ENCODE assay signal across 8 cellular contexts in genomic region chr5:140926211-140926902, GRCh38. TPM values are rescaled to one million over a fixed set of nuclear protein-coding genes. Genes with fewer than 3 reads are reported as not detected.
DNase-seq lines count a peak whose midpoint lies in the region; ATAC-seq and TF ChIP-seq lines count a peak whose summit lies in the region.

Gene PCDHAC1 (plus strand): TSS chr5:140926299. CDS start chr5:140926893, 594 bp downstream.

- intact Hi-C loops in colonic mucosa (cut with DNase I) = no loop called here

- CTCF ChIA-PET in AG04449 (lab: Yijun Ruan, JAX) (no interaction called here), HEK293 (lab: Yijun Ruan, JAX) (interaction anchor here (0.6 to 3.4 kb wide), 29 partner anchors 8 to 1887 kb away, joined by 3 to 35 read pairs (median 4); partner anchors contain the start of genes PCDHA12 and PCDHA13)

- POLR2A ChIA-PET in AG04449 (lab: Yijun Ruan, JAX) (no interaction called here), HEK293 (lab: Yijun Ruan, JAX) (interaction anchor here (0.7 to 1.6 kb wide), 3 partner anchors 40 to 113 kb away, joined by 3 to 7 read pairs (median 3); partner anchors contain the start of gene PCDHAC2)

- no peak for DNase-seq in AG04449 (ENCODE audit: low read depth, low spot score)
- peak; percentile 42 for DNase-seq in colonic mucosa
- DNase-seq in kidney glomerular epithelial cell (lab: John Stamatoyannopoulos, UW) = peak; percentile 53
- DNase-seq in stimulated activated CD4-positive, alpha-beta T cell treated with anti-CD3 and anti-CD28 coated beads, Interleukin-12 subunit alpha, Interleukin-12 subunit beta, amount 100 ng/mL, for 48 hours (ENCODE audit: low read depth in 2 of 3, low spot score in 1 of 3) = peak in 2 of 3 donors; percentile 17 to 28
- no peak for DNase-seq in AML-193 (lab: John Stamatoyannopoulos, UW)

- H3K27me3 ChIP-seq in colonic mucosa = no peaks in the 10 kb centered on the region

- no peaks in the 10 kb centered on the region for H3K9me3 ChIP-seq in HEK293 (ENCODE audit: control insufficient read depth, insufficient read depth, low read depth, low read length)
- no peaks in the 10 kb centered on the region for H3K9me3 ChIP-seq in colonic mucosa

- no peak within 1 kb of the TSS for H3K9ac ChIP-seq in colonic mucosa (ENCODE audit: low read depth in 2 of 2, low read length in 2 of 2)

- H3K36me3 ChIP-seq in HEK293 (ENCODE audit: control insufficient read depth in 2 of 2, insufficient read depth in 1 of 2, low read length in 2 of 2) (no peaks in the 10 kb centered on the region), colonic mucosa (no peaks in the 10 kb centered on the region)

- H3K27ac ChIP-seq in HEK293 (ENCODE audit: extremely low read depth, low read depth, low read length) (no peak within 1 kb of the TSS), colonic mucosa (no peak within 1 kb of the TSS)

- ATAC-seq in GM21423 (IDR thresholded peaks at IDR 0.05; ENCODE audit: unreplicated experiment) = no peak

- peak within 1 kb of the TSS; percentile 43 for H3K4me3 ChIP-seq in AG04449 (ENCODE audit: low read depth, low read length)
- H3K4me3 ChIP-seq in HEK293 (ENCODE audit: low read depth, low read length) = peak within 1 kb of the TSS; percentile 52
- peak within 1 kb of the TSS; percentile 30 for H3K4me3 ChIP-seq in colonic mucosa

- H3K4me1 ChIP-seq in HEK293 (ENCODE audit: control insufficient read depth, insufficient read depth, low read length) (no peaks in the 10 kb centered on the region), colonic mucosa (no peaks in the 10 kb centered on the region)

- TF ChIP-seq CTCF in AG04449 (IDR thresholded peaks at IDR 0.05; ENCODE audit: insufficient read depth, low read length, missing control alignments) (peak; percentile 53), HEK293 (tag by site-specific recombination; IDR thresholded peaks at IDR 0.05) (peak; percentile 75; the same call in 1 of the 2 replicates), colonic mucosa (IDR thresholded peaks at IDR 0.05) (peak; percentile 42)

TF ChIP-seq in HEK293, 187 proteins besides CTCF, POLR2A, EP300 and RAD21 (continues in another document):
- TF ChIP-seq YY2 (tag by site-specific recombination; IDR thresholded peaks at IDR 0.05) = no peak
- TF ChIP-seq KLF7 (tag by site-specific recombination; IDR thresholded peaks at IDR 0.05; ENCODE audit: borderline replicate concordance) = peak; percentile 17; the same call in 1 of the 2 replicates
- peak; percentile 97 for TF ChIP-seq ZIC2 (tag by site-specific recombination; IDR thresholded peaks at IDR 0.05)
- TF ChIP-seq ZNF398 (tag by site-specific recombination; IDR thresholded peaks at IDR 0.05) = peak; percentile 56; the same call in 1 of the 2 replicates
- peak; percentile 46; the same call in 1 of the 2 replicates for TF ChIP-seq ZNF394 (tag by site-specific recombination; IDR thresholded peaks at IDR 0.05; ENCODE audit: borderline replicate concordance)
- no peak for TF ChIP-seq OVOL3 (tag by site-specific recombination; IDR thresholded peaks at IDR 0.05)
- no peak for TF ChIP-seq TSHZ1 (tag by site-specific recombination; IDR thresholded peaks at IDR 0.05; ENCODE audit: borderline replicate concordance)

TF ChIP-seq in PFSK-1, 5 proteins besides CTCF, POLR2A, EP300 and RAD21:
- peak; percentile 68 for TF ChIP-seq FOXP2 (optimal IDR thresholded peaks at IDR 0.05; ENCODE audit: borderline replicate concordance, extremely low read depth, extremely low read length, insufficient read depth)
- no peak for TF ChIP-seq TAF1 (IDR thresholded peaks at IDR 0.05; ENCODE audit: borderline replicate concordance, insufficient read depth, low read length)
- peak; percentile 60 to 62; a peak in 3 of 4 replicates for TF ChIP-seq REST (IDR thresholded peaks at IDR 0.05; ENCODE audit: insufficient read depth in 1 of 2, low read depth in 2 of 2, low read length in 2 of 2)

RNA-seq across cellular contexts. Expression of gene PCDHAC1, which starts in this region (rescaled TPM):
- 0.65 TPM for polyA plus RNA-seq in PFSK-1 (2012; ENCODE audit: insufficient read length, low read depth)
- under 1 TPM; 0.10 to 0.11 TPM for total RNA-seq in colonic mucosa

Comparison
In these comparisons a context has a peak if more than half of its experiments do, and no peak if none do; other contexts are left out.
1. Peak in DNase-seq and H3K4me3 ChIP-seq in colonic mucosa; RNA of the gene not detected or under 1 TPM.
2. DNase-seq: peak in kidney glomerular epithelial cell (single experiment) and stimulated activated CD4-positive, alpha-beta T cell treated with anti-CD3 and anti-CD28 coated beads, Interleukin-12 subunit alpha, Interleukin-12 subunit beta, amount 100 ng/mL, for 48 hours (2 of 3); none in AG04449 (single experiment) and AML-193 (0 of 2).
3. Peak in every context shown above with its lines, with median percentiles within 50 percentile points of each other: H3K4me3 ChIP-seq and CTCF ChIP-seq.